18 cellular contexts compared by ENCODE assay signal in genomic region chr1:1127551-1128451, GRCh38. TPM values are rescaled to one million over a fixed set of nuclear protein-coding genes. Genes with fewer than 3 reads are reported as not detected.
DNase-seq lines count a peak whose midpoint lies in the region; ATAC-seq, FAIRE-seq and TF ChIP-seq lines count a peak whose summit lies in the region.
"Had no signal": no experiment of that assay in that cellular context is flagged by ENCODE, and none has a peak within 500 bp of the region (broad histone marks: within the 10 kb centered on the region; RNA-seq: fewer than 3 reads in every experiment).

No MANE protein-coding gene starts in this region.

- no peak for ATAC-seq in GM19328 (IDR thresholded peaks at IDR 0.05; ENCODE audit: unreplicated experiment)
- ATAC-seq in HG03521 (IDR thresholded peaks at IDR 0.05; ENCODE audit: unreplicated experiment): no peak

- H3K4me1 ChIP-seq in mucosa of stomach (ENCODE audit: control insufficient read depth, insufficient read depth, low read length) (peaks cover 64% of the 10 kb centered on the region), small intestine (ENCODE audit: control insufficient read depth in 2 of 2, insufficient read depth in 1 of 2, low read depth in 1 of 2, low read length in 1 of 2) (peaks cover 0 to 14% of the 10 kb centered on the region in 2 donors)

- H3K9me3 ChIP-seq in mucosa of stomach (ENCODE audit: control insufficient read depth, low read length) (no peaks in the 10 kb centered on the region), small intestine (ENCODE audit: control insufficient read depth, low read depth) (peaks cover 1% of the 10 kb centered on the region)

- H3K4me3 ChIP-seq in H7 (ENCODE audit: insufficient read depth, low read depth, low read length): no peak overlapping the region
- H3K4me3 ChIP-seq in epithelial cell of proximal tubule (ENCODE audit: low read depth, low read length): peak overlapping the region; percentile 67
- H3K4me3 ChIP-seq in mucosa of stomach (ENCODE audit: low read length): peak overlapping the region; percentile 63
- H3K4me3 ChIP-seq in small intestine (ENCODE audit: low read depth in 1 of 2, low read length in 2 of 2): peak overlapping the region; percentile 28 to 65

- DNase-seq in H7: peak; percentile 57
- no peak for DNase-seq in epithelial cell of proximal tubule (ENCODE audit: low read depth)
- DNase-seq in small intestine: peak; percentile 37
- DNase-seq in NCI-H1694 (lab: John Stamatoyannopoulos, UW): no peak
- DNase-seq: CD4-positive, CD25-positive, alpha-beta regulatory T cell; DMS79 treated with DMSO at 0.1 percent for 48 hours; NCI-H1417 treated with DMSO at 0.1 percent for 48 hours; NCI-H2029 treated with DMSO at 0.1 percent for 48 hours; NCI-H524; SIG-M5 had no signal

- FAIRE-seq in small intestine (lab: Jason Lieb, UNC): no peak
- FAIRE-seq: G401.6, GM12891, H54 had no signal

- H3K27ac ChIP-seq in small intestine (ENCODE audit: low read depth in 1 of 2, low read length in 1 of 2): peak overlapping the region; percentile 88 to 89

- peak overlapping the region; percentile 85 for H3K9ac ChIP-seq in mucosa of stomach (ENCODE audit: low read length)

- H3K36me3 ChIP-seq in H7 (replicated peaks; ENCODE audit: control insufficient read depth, insufficient read depth, low read length) (no peaks in the 10 kb centered on the region), mucosa of stomach (ENCODE audit: control insufficient read depth, insufficient read depth, low read length) (no peaks in the 10 kb centered on the region), small intestine (ENCODE audit: control insufficient read depth in 2 of 2, insufficient read depth in 2 of 2, low read length in 2 of 2) (no peaks in the 10 kb centered on the region)

- no peak for TF ChIP-seq CTCF in epithelial cell of proximal tubule (conservative IDR thresholded peaks at IDR 0.05; ENCODE audit: low read depth, low read length)

- WGBS in small intestine, 3 donors: 15 to 65% (median 43%) methylated on average over 42 to 45 of the region's 45 CpGs

- H3K27me3 ChIP-seq in H7 (ENCODE audit: control insufficient read depth, insufficient read depth, low read length) (no peaks in the 10 kb centered on the region; the same call in 1 of the 2 replicates), mucosa of stomach (ENCODE audit: control insufficient read depth, insufficient read depth, low read length) (no peaks in the 10 kb centered on the region), small intestine (ENCODE audit: control insufficient read depth in 2 of 2, insufficient read depth in 2 of 2, low read length in 2 of 2) (no peaks in the 10 kb centered on the region)

RNA-seq across cellular contexts. Expression of gene C1orf159, which starts 11.9 kb away (rescaled TPM):
- 29.3 and 32.0 TPM in 2 replicates for total RNA-seq in H7 (2014; rRNA removed; shearing (Covaris generic))
- total RNA-seq in epithelial cell of proximal tubule: 20.2 and 24.9 TPM in 2 replicates
- polyA plus RNA-seq in small intestine: 10 to 100 TPM; 12.4 to 19.0 (median 12.7) TPM

RNA-seq across cellular contexts. Expression of gene TTLL10, which starts 45.9 kb away (rescaled TPM):
- total RNA-seq in H7 (2014; rRNA removed; shearing (Covaris generic)): not detected in 2 replicates
- total RNA-seq in epithelial cell of proximal tubule: not detected in 2 replicates
- under 1 TPM in 1 of 3 donors, not detected in 2; 0.36 TPM for polyA plus RNA-seq in small intestine
- total RNA-seq: A673; CD4-positive, CD25-positive, alpha-beta regulatory T cell; LHCN-M2 had no signal
- polyA plus RNA-seq: CD4-positive, CD25-positive, alpha-beta regulatory T cell had no signal

RNA-seq across cellular contexts. Expression of gene RNF223, which starts 53.7 kb away (rescaled TPM):
- not detected in 2 replicates for total RNA-seq in H7 (2014; rRNA removed; shearing (Covaris generic))
- 0.36 and 1.6 TPM in 2 replicates for total RNA-seq in epithelial cell of proximal tubule
- under 1 TPM in 2 of 3 donors, not detected in 1; 0.18 to 0.45 TPM for polyA plus RNA-seq in small intestine
- total RNA-seq: A673; CD4-positive, CD25-positive, alpha-beta regulatory T cell; LHCN-M2 had no signal
- polyA plus RNA-seq: CD4-positive, CD25-positive, alpha-beta regulatory T cell had no signal

Comparison
In these comparisons a context has a peak if more than half of its experiments do, and no peak if none do; other contexts are left out.
1. DNase-seq: peak in H7 (single experiment) and small intestine (single experiment); none in epithelial cell of proximal tubule (single experiment) and NCI-H1694 (single experiment).